Comparison of ENCODE assay signal across 22 cellular contexts in the genomic region with DNA sequence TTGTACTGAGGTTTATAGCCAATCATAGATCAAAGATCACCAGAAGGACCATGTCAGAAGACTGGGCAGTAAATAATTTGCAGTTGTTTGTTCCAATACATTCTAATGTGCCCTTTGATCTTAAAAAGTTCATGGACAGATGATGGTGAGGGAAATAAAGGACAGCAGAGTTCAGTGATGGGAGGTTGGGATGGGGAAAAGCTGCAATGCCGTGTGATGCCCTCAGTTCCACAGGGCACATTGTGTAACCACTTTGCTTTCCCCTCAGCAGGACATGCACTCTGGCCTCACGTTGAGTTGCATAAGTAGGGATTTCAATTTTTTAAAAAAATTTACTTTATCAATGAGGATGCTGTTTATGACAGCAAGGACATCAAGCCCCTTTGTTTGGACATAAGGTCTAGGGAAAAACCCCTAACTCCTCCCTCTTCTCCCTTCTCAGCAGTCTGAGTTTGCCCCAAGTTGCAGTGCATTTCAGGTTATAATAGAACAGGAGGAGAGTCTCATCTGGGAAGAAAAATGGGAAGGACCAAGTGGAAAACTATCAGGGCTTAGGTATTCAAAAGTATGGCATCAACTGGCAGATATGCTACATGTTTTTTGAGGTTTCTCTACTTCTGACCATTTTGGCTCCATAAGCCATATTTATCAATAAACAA.
"Had no signal": no experiment of that assay in that cellular context is flagged by ENCODE, and none has a peak within 500 bp of the region (broad histone marks: within the 10 kb centered on the region; RNA-seq: fewer than 3 reads in every experiment).

No MANE protein-coding gene starts in this region.

- H3K9me3 ChIP-seq: lower lobe of right lung, ovary, right atrium auricular region, thyroid gland, upper lobe of right lung had no signal

- H3K36me3 ChIP-seq: heart left ventricle, lower lobe of right lung, ovary, right atrium auricular region, spleen, thyroid gland, upper lobe of right lung had no signal

- H3K4me3 ChIP-seq: heart left ventricle, lower lobe of right lung, ovary, right atrium auricular region, skin epidermis, spleen, thyroid gland, upper lobe of right lung had no signal

- H3K4me1 ChIP-seq: heart left ventricle, lower lobe of right lung, right atrium auricular region, spleen, thyroid gland, upper lobe of right lung had no signal

- FAIRE-seq: urothelium cell line had no signal

- H3K4me1 Mint-ChIP-seq: naive B cell; natural killer cell; nephron progenitor cell; stimulated activated effector memory CD8-positive, alpha-beta T cell treated with anti-CD3 and anti-CD28 coated beads, Interleukin-12 subunit alpha, Interleukin-12 subunit beta, amount 100 ng/mL, for 72 hours had no signal

- H3K4me3 Mint-ChIP-seq: naive B cell; natural killer cell; nephron progenitor cell; stimulated activated effector memory CD8-positive, alpha-beta T cell treated with anti-CD3 and anti-CD28 coated beads, Interleukin-12 subunit alpha, Interleukin-12 subunit beta, amount 100 ng/mL, for 72 hours; stimulated activated naive CD8-positive, alpha-beta T cell treated with anti-CD3 and anti-CD28 coated beads, Interleukin-15, Interleukin-2, amounts not matched to agents 100 ng/mL and 50 ng/mL, for 24 hours had no signal

- H3K27ac Mint-ChIP-seq: naive B cell; natural killer cell; nephron progenitor cell; progenitor cell of endocrine pancreas; stimulated activated effector memory CD8-positive, alpha-beta T cell treated with anti-CD3 and anti-CD28 coated beads, Interleukin-12 subunit alpha, Interleukin-12 subunit beta, amount 100 ng/mL, for 72 hours; stimulated activated naive CD8-positive, alpha-beta T cell treated with anti-CD3 and anti-CD28 coated beads, Interleukin-15, Interleukin-2, amounts not matched to agents 100 ng/mL and 50 ng/mL, for 24 hours had no signal

- H3K9me3 Mint-ChIP-seq: natural killer cell had no signal

- H3K27me3 Mint-ChIP-seq: progenitor cell of endocrine pancreas had no signal

- H3K27me3 ChIP-seq: heart left ventricle, ovary, right atrium auricular region, spleen, thyroid gland, upper lobe of right lung had no signal

- DNase-seq: heart left ventricle; islet precursor cell; left ventricle myocardium superior; lower lobe of right lung; mammary epithelial cell; naive B cell; natural killer cell; nephron progenitor cell; ovary; spleen; stimulated activated CD4-positive, alpha-beta T cell treated with anti-CD3 and anti-CD28 coated beads, Interleukin-4, amount 100 ng/mL, for 24 hours; stimulated activated naive CD4-positive, alpha-beta T cell; substantia nigra; thyroid gland; trophoblast cell; upper lobe of right lung had no signal

- H3K27ac ChIP-seq: heart left ventricle, lower lobe of right lung, ovary, right atrium auricular region, skin epidermis, spleen, thyroid gland, upper lobe of right lung had no signal

- H3K36me3 Mint-ChIP-seq: natural killer cell; stimulated activated effector memory CD8-positive, alpha-beta T cell treated with anti-CD3 and anti-CD28 coated beads, Interleukin-12 subunit alpha, Interleukin-12 subunit beta, amount 100 ng/mL, for 72 hours had no signal

- ATAC-seq: heart left ventricle; left ventricle myocardium superior; lower lobe of right lung; natural killer cell; stimulated activated effector memory CD8-positive, alpha-beta T cell treated with anti-CD3 and anti-CD28 coated beads, Interleukin-12 subunit alpha, Interleukin-12 subunit beta, amount 100 ng/mL, for 72 hours; upper lobe of right lung had no signal
